8 cellular contexts compared by ENCODE assay signal in genomic region chr16:66695474-66695934, GRCh38. TPM values are rescaled to one million over a fixed set of nuclear protein-coding genes. Genes with fewer than 3 reads are reported as not detected.
A peak's percentile ranks its signal among the peaks of the same experiment; 100 is the strongest.
DNase-seq lines count a peak whose midpoint lies in the region; ATAC-seq, FAIRE-seq and TF ChIP-seq lines count a peak whose summit lies in the region.

No MANE protein-coding gene starts in this region.

- FAIRE-seq in K562 (lab: Jason Lieb, UNC): peak; percentile 19

- no peaks in the 10 kb centered on the region for H3K9me1 ChIP-seq in K562 (ENCODE audit: control insufficient read depth, insufficient read depth, low read length)

- peaks cover 6% of the 10 kb centered on the region; the same call in 1 of the 2 replicates for H4K20me1 ChIP-seq in K562 (replicated peaks; ENCODE audit: control insufficient read depth, insufficient read depth, low read length)

- no peaks in the 10 kb centered on the region for H3K9me3 ChIP-seq in K562 (replicated peaks; ENCODE audit: control insufficient read depth, insufficient read depth, low read depth, low read length)

- TSS peak; percentile 63 for BruUV-seq in K562 (replicated peaks; lab: Mats Ljungman, UMichigan)

- DNase-seq in AG04449 (ENCODE audit: low read depth, low spot score) (no peak), K562 (ENCODE audit: extremely low read depth in 1 of 4, low spot score in 3 of 4) (no peak), memory B cell (ENCODE audit: low spot score in 2 of 2) (peak in 1 of 2 donors; percentile 9), inferior parietal cortex (ENCODE audit: extremely low spot score) (no peak)
- no peak for DNase-seq in Jurkat, Clone E6-1 (ENCODE audit: low read depth, low spot score)

- TF ChIP-seq POLR2A in K562 (conservative IDR thresholded peaks at IDR 0.05): no peak

- POLR2A ChIA-PET in AG04449 (lab: Yijun Ruan, JAX): no interaction called here
- POLR2A ChIA-PET in K562 (lab: Yijun Ruan, JAX): interaction anchor here (0.6 to 1.6 kb wide), 8 partner anchors 11 to 134 kb away, joined by 3 to 5 read pairs (median 3); no protein-coding TSS in a partner anchor

- H3K36me3 ChIP-seq in K562 (ENCODE audit: control insufficient read depth, insufficient read depth, low read length) (peaks cover 5% of the 10 kb centered on the region; the same call in 1 of the 3 replicates), urinary bladder (ENCODE audit: insufficient read depth) (no peaks in the 10 kb centered on the region)

- ATAC-seq in K562 (no peak), memory B cell (ENCODE audit: low read depth) (no peak), GM21576 (IDR thresholded peaks at IDR 0.05; ENCODE audit: unreplicated experiment) (no peak), GM18520 (IDR thresholded peaks at IDR 0.05; ENCODE audit: unreplicated experiment) (no peak)

- peaks cover 7% of the 10 kb centered on the region for H3K27me3 Mint-ChIP-seq in memory B cell

- WGBS in K562 (ENCODE audit: insufficient coverage, low coverage, missing lambda C conversion rate): 71% methylated on average over 8 of the region's 8 CpGs
- WGBS in urinary bladder: 48% methylated on average over 8 of the region's 8 CpGs

- peaks cover 19 to 25% of the 10 kb centered on the region in 2 experiments for H3K4me1 ChIP-seq in K562 (replicated peaks in 1 of 2; ENCODE audit: control insufficient read depth in 2 of 2, insufficient read depth in 2 of 2, low read length in 2 of 2)
- peaks cover 3% of the 10 kb centered on the region for H3K4me1 ChIP-seq in urinary bladder (ENCODE audit: insufficient read depth)

- no peak for TF ChIP-seq RAD21 in K562 (CRISPR knock-in tag; conservative IDR thresholded peaks at IDR 0.05 in 1 of 2, IDR thresholded peaks at IDR 0.05 in 1 of 2)

- CTCF ChIA-PET in AG04449 (lab: Yijun Ruan, JAX) (interaction anchor here (0.7 to 4.6 kb wide), 3 partner anchors 45 to 291 kb away, joined by 3 to 22 read pairs (median 8); no protein-coding TSS in a partner anchor), K562 (lab: Yijun Ruan, JAX; ENCODE audit: low intra/inter-chr PET ratio) (no interaction called here)

- no peak overlapping the region for H3K27ac Mint-ChIP-seq in memory B cell

- peaks cover 6% of the 10 kb centered on the region for H3K4me1 Mint-ChIP-seq in memory B cell

- in situ Hi-C loops in K562 (cut with MboI): no loop called here

- TF ChIP-seq CTCF in AG04449 (IDR thresholded peaks at IDR 0.05; ENCODE audit: insufficient read depth, low read length, missing control alignments): no peak
- TF ChIP-seq CTCF in K562 (IDR thresholded peaks at IDR 0.05 in 2 of 3, conservative IDR thresholded peaks at IDR 0.05 in 1 of 3; ENCODE audit: insufficient read depth in 2 of 3, low read depth in 1 of 3, low read length in 3 of 3): no peak

- H3K9ac ChIP-seq in K562 (ENCODE audit: insufficient read depth in 1 of 2, low read depth in 2 of 2, low read length in 2 of 2): peak overlapping the region; percentile 76 to 100

- peak overlapping the region; percentile 87 for H3K4me2 ChIP-seq in K562 (ENCODE audit: insufficient read depth, low read length)

- H3K27me3 ChIP-seq in K562 (ENCODE audit: control insufficient read depth in 2 of 2, insufficient read depth in 2 of 2, low read length in 2 of 2): no peaks in the 10 kb centered on the region

- no peak for TF ChIP-seq EP300 in K562 (IDR thresholded peaks at IDR 0.05; ENCODE audit: low read length)

- no peaks in the 10 kb centered on the region for H3K9me3 Mint-ChIP-seq in memory B cell

- peak overlapping the region; percentile 84 for H3K4me3 Mint-ChIP-seq in memory B cell

- peak overlapping the region; percentile 67 for H3K4me3 ChIP-seq in AG04449 (ENCODE audit: low read depth, low read length)
- peak overlapping the region; percentile 37 for H3K4me3 ChIP-seq in Jurkat, Clone E6-1 (ENCODE audit: low read length)
- peak overlapping the region; percentile 83 for H3K4me3 ChIP-seq in K562
- peak overlapping the region; percentile 67 for H3K4me3 ChIP-seq in urinary bladder (ENCODE audit: low read depth, low read length)

- intact Hi-C loops in K562 (cut with micrococcal nuclease): loop anchor here (5.0 kb wide), 1 partner anchor 78 kb away; no protein-coding TSS in a partner anchor

- peak overlapping the region; percentile 89; the same call in 1 of the 2 replicates for H2AFZ ChIP-seq in K562 (ENCODE audit: low read depth, low read length)

- H3K79me2 ChIP-seq in K562 (ENCODE audit: control insufficient read depth, insufficient read depth, low read length): peaks cover 29% of the 10 kb centered on the region

- no peaks in the 10 kb centered on the region for H3K36me3 Mint-ChIP-seq in memory B cell

- peak overlapping the region; percentile 76; the same call in 2 of the 3 replicates for H3K27ac ChIP-seq in K562 (ENCODE audit: extremely low read depth, low read depth, low read length)
- H3K27ac ChIP-seq in urinary bladder (ENCODE audit: low read depth): no peak overlapping the region

TF ChIP-seq in K562, 482 proteins besides CTCF, POLR2A, EP300 and RAD21 (continues in another document):
- TF ChIP-seq TSHZ1 (CRISPR knock-in tag; IDR thresholded peaks at IDR 0.05) (no peak), PCBP2 (IDR thresholded peaks at IDR 0.05; ENCODE audit: low read depth, low read length, poor library complexity, severe bottlenecking) (no peak), ZKSCAN8 (CRISPR knock-in tag; IDR thresholded peaks at IDR 0.05) (no peak), ARNT (IDR thresholded peaks at IDR 0.05) (no peak), ZNF699 (CRISPR knock-in tag; IDR thresholded peaks at IDR 0.05; ENCODE audit: insufficient replicate concordance) (no peak)

RNA-seq across cellular contexts. Expression of gene CMTM4, which starts 1.0 kb away (rescaled TPM):
- polyA plus RNA-seq in Jurkat, Clone E6-1 (2012; ENCODE audit: insufficient read depth, insufficient read length): 5.2 TPM
- total RNA-seq in K562 (2011; cell fraction: chromatin; rRNA removed; ENCODE audit: low replicate concordance): 32.4 and 38.7 TPM in 2 replicates
- total RNA-seq in K562 (2011; cell fraction: nucleolus; rRNA removed): 32.0 and 33.0 TPM in 2 replicates
- total RNA-seq in K562 (2011; cell fraction: nucleoplasm; rRNA removed): 38.0 and 47.5 TPM in 2 replicates
- total RNA-seq in K562 (2014; rRNA removed): 11.6 and 13.3 TPM in 2 replicates
- total RNA-seq in K562 (2014; rRNA removed; fragmentation: Illumina TruSeq; extraction: Trizol): 14.9 and 15.2 TPM in 2 replicates
- 11.1 and 12.3 TPM in 2 replicates for total RNA-seq in K562 (2015; rRNA removed; fragmentation: Illumina TruSeq; extraction: Trizol)
- 19.5 and 19.9 TPM in 2 replicates for total RNA-seq in K562 (2021)
- 21.3 and 24.0 TPM in 2 replicates for polyA plus RNA-seq in K562 (2011; rRNA removed)
- polyA plus RNA-seq in K562 (2011; cell fraction: cytosol; rRNA removed): 19.3 and 28.8 TPM in 2 replicates
- 57.4 and 63.9 TPM in 2 replicates for polyA plus RNA-seq in K562 (2011; cell fraction: nucleus; rRNA removed)
- 9.5 and 12.6 TPM in 2 replicates for polyA plus RNA-seq in K562 (2012)
- polyA plus RNA-seq in K562 (2014; fragmentation: Illumina TruSeq; extraction: Trizol): 12.5 and 12.9 TPM in 2 replicates
- polyA plus RNA-seq in K562 (2014; fragmentation: Nextera tagmentation; extraction: Ambion mirVana): 1 to 10 TPM; 2.0 to 2.3 TPM
- 13.5 and 16.2 TPM in 2 replicates for polyA plus RNA-seq in K562 (2014; rRNA removed)
- 22.2 and 25.2 TPM in 2 replicates for polyA minus RNA-seq in K562 (2011; rRNA and poly(A)+ RNA removed)
- polyA minus RNA-seq in K562 (2011; cell fraction: cytosol; rRNA and poly(A)+ RNA removed): 17.4 and 18.7 TPM in 2 replicates
- 13.3 and 20.4 TPM in 2 replicates for polyA minus RNA-seq in K562 (2011; cell fraction: nucleus; rRNA and poly(A)+ RNA removed)
- total RNA-seq in urinary bladder: 17.8 TPM
- 8.9 TPM for polyA plus RNA-seq in urinary bladder

RNA-seq across cellular contexts. Expression of gene DYNC1LI2, which starts 55.9 kb away (rescaled TPM):
- polyA plus RNA-seq in Jurkat, Clone E6-1 (2012; ENCODE audit: insufficient read depth, insufficient read length): 43.1 TPM
- total RNA-seq in K562 (2011; cell fraction: chromatin; rRNA removed; ENCODE audit: low replicate concordance): 247 and 297 TPM in 2 replicates
- 102 and 117 TPM in 2 replicates for total RNA-seq in K562 (2011; cell fraction: nucleolus; rRNA removed)
- total RNA-seq in K562 (2011; cell fraction: nucleoplasm; rRNA removed): 156 and 208 TPM in 2 replicates
- total RNA-seq in K562 (2014; rRNA removed) (33.3 and 53.3 TPM in 2 replicates), K562 (2014; rRNA removed; fragmentation: Illumina TruSeq; extraction: Trizol) (35.1 and 40.0 TPM in 2 replicates), K562 (2015; rRNA removed; fragmentation: Illumina TruSeq; extraction: Trizol) (38.2 and 39.7 TPM in 2 replicates), K562 (2021) (40.8 and 48.9 TPM in 2 replicates), urinary bladder (153 TPM)
- polyA plus RNA-seq in K562 (2011; rRNA removed) (40.2 and 44.5 TPM in 2 replicates), K562 (2014; fragmentation: Illumina TruSeq; extraction: Trizol) (31.7 and 39.4 TPM in 2 replicates), K562 (2014; fragmentation: Nextera tagmentation; extraction: Ambion mirVana) (1 to 10 TPM; 5.1 to 7.0 TPM), K562 (2014; rRNA removed) (47.6 and 47.8 TPM in 2 replicates), urinary bladder (74.6 TPM)
- polyA plus RNA-seq in K562 (2011; cell fraction: cytosol; rRNA removed): 16.7 and 24.3 TPM in 2 replicates
- 140 and 177 TPM in 2 replicates for polyA plus RNA-seq in K562 (2011; cell fraction: nucleus; rRNA removed)
- 25.0 and 29.6 TPM in 2 replicates for polyA plus RNA-seq in K562 (2012)
- polyA minus RNA-seq in K562 (2011; rRNA and poly(A)+ RNA removed): 35.7 and 40.6 TPM in 2 replicates
- polyA minus RNA-seq in K562 (2011; cell fraction: cytosol; rRNA and poly(A)+ RNA removed): 22.7 and 23.1 TPM in 2 replicates
- polyA minus RNA-seq in K562 (2011; cell fraction: nucleus; rRNA and poly(A)+ RNA removed): 47.3 and 62.5 TPM in 2 replicates
